In genomic region chr6:143575840-143576498, GRCh38 we compare ENCODE assay signal across 1 cellular context.
TF ChIP-seq lines count a peak whose summit lies in the region.

No MANE protein-coding gene starts in this region.

TF ChIP-seq in SK-N-SH treated with all-trans-retinoic acid at 6 μM for 48 hours, 23 proteins besides CTCF, POLR2A, EP300 and RAD21 (continued from another document):
- TF ChIP-seq, protein P1, sequence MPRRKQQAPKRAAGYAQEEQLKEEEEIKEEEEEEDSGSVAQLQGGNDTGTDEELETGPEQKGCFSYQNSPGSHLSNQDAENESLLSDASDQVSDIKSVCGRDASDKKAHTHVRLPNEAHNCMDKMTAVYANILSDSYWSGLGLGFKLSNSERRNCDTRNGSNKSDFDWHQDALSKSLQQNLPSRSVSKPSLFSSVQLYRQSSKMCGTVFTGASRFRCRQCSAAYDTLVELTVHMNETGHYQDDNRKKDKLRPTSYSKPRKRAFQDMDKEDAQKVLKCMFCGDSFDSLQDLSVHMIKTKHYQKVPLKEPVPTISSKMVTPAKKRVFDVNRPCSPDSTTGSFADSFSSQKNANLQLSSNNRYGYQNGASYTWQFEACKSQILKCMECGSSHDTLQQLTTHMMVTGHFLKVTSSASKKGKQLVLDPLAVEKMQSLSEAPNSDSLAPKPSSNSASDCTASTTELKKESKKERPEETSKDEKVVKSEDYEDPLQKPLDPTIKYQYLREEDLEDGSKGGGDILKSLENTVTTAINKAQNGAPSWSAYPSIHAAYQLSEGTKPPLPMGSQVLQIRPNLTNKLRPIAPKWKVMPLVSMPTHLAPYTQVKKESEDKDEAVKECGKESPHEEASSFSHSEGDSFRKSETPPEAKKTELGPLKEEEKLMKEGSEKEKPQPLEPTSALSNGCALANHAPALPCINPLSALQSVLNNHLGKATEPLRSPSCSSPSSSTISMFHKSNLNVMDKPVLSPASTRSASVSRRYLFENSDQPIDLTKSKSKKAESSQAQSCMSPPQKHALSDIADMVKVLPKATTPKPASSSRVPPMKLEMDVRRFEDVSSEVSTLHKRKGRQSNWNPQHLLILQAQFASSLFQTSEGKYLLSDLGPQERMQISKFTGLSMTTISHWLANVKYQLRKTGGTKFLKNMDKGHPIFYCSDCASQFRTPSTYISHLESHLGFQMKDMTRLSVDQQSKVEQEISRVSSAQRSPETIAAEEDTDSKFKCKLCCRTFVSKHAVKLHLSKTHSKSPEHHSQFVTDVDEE (CRISPR knock-in tag; IDR thresholded peaks at IDR 0.05) = peak; percentile 85; the same call in 1 of the 2 replicates
- TF ChIP-seq TCF4 (CRISPR knock-in tag; IDR thresholded peaks at IDR 0.05; ENCODE audit: borderline replicate concordance) (peak; percentile 71; the same call in 1 of the 2 replicates), ESRRG (CRISPR knock-in tag; IDR thresholded peaks at IDR 0.05) (0 out of 2 replicates have a peak, but pooled peaks have one; percentile 21)
